9 cellular contexts compared by ENCODE assay signal in genomic region chr1:178870944-178871343, GRCh38. TPM values are rescaled to one million over a fixed set of nuclear protein-coding genes. Genes with fewer than 3 reads are reported as not detected.
A peak's percentile ranks its signal among the peaks of the same experiment; 100 is the strongest.
DNase-seq lines count a peak whose midpoint lies in the region; ATAC-seq and TF ChIP-seq lines count a peak whose summit lies in the region.
"Had no signal": no experiment of that assay in that cellular context is flagged by ENCODE, and none has a peak within 500 bp of the region (broad histone marks: within the 10 kb centered on the region; RNA-seq: fewer than 3 reads in every experiment).

A gene with protein sequence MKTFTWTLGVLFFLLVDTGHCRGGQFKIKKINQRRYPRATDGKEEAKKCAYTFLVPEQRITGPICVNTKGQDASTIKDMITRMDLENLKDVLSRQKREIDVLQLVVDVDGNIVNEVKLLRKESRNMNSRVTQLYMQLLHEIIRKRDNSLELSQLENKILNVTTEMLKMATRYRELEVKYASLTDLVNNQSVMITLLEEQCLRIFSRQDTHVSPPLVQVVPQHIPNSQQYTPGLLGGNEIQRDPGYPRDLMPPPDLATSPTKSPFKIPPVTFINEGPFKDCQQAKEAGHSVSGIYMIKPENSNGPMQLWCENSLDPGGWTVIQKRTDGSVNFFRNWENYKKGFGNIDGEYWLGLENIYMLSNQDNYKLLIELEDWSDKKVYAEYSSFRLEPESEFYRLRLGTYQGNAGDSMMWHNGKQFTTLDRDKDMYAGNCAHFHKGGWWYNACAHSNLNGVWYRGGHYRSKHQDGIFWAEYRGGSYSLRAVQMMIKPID (minus strand): TSS chr1:178871077. CDS start chr1:178865776, 5,301 bp downstream.

- H3K9me1 ChIP-seq in IMR-90 (ENCODE audit: insufficient read depth, low read length), result no peaks in the 10 kb centered on the region; the same call in 1 of the 2 replicates

- no peak for TF ChIP-seq RAD21 in IMR-90 (IDR thresholded peaks at IDR 0.05; ENCODE audit: low read length)

- H3K23ac ChIP-seq in IMR-90 (ENCODE audit: low read depth, low read length), result no peak within 1 kb of the TSS

- no peak within 1 kb of the TSS for H2AK5ac ChIP-seq in IMR-90 (ENCODE audit: low read depth, low read length)

- peak within 1 kb of the TSS; percentile 56 for H3K4me2 ChIP-seq in IMR-90 (ENCODE audit: low read depth, low read length)

- no peak within 1 kb of the TSS for H2BK20ac ChIP-seq in IMR-90 (ENCODE audit: low read depth, low read length)

- H3K36me3 ChIP-seq in IMR-90 (ENCODE audit: control insufficient read depth, insufficient read depth, low read length) (peaks cover 3% of the 10 kb centered on the region; the same call in 1 of the 2 replicates), lung (ENCODE audit: control insufficient read depth in 2 of 2, insufficient read depth in 2 of 2, low read length in 2 of 2) (no peaks in the 10 kb centered on the region), stomach (no peaks in the 10 kb centered on the region)

- H3K4me3 ChIP-seq in IMR-90 (ENCODE audit: insufficient read depth, low read depth, low read length) (no peak within 1 kb of the TSS), lung (no peak within 1 kb of the TSS), stomach (peak within 1 kb of the TSS; percentile 7 to 35 (median 26))

- CTCF ChIA-PET in IMR-90 (lab: Yijun Ruan, JAX), result no interaction called here

- H3K9me3 ChIP-seq in IMR-90 (ENCODE audit: control insufficient read depth, insufficient read depth, low read length), result no peaks in the 10 kb centered on the region
- no peaks in the 10 kb centered on the region for H3K9me3 ChIP-seq in lung (ENCODE audit: control insufficient read depth in 2 of 2, insufficient read depth in 1 of 2, low read length in 1 of 2)
- H3K9me3 ChIP-seq in stomach, result no peaks in the 10 kb centered on the region

- H2AFZ ChIP-seq in IMR-90 (replicated peaks; ENCODE audit: low read length, poor library complexity), result no peak within 1 kb of the TSS

- peaks cover 3 to 7% of the 10 kb centered on the region in 2 experiments; a peak in 2 of 4 replicates for H3K79me1 ChIP-seq in IMR-90 (ENCODE audit: low read depth in 1 of 2, low read length in 2 of 2)

- H3K4me1 ChIP-seq in IMR-90 (ENCODE audit: control insufficient read depth, insufficient read depth, low read length) (peaks cover 5% of the 10 kb centered on the region), lung (ENCODE audit: control insufficient read depth in 2 of 2, insufficient read depth in 2 of 2, low read length in 2 of 2) (peaks cover 0 to 8% of the 10 kb centered on the region in 2 donors), stomach (peaks cover 9 to 25% (median 17%) of the 10 kb centered on the region in 4 donors)

- H3K14ac ChIP-seq in IMR-90 (replicated peaks; ENCODE audit: low read depth, low read length), result no peak within 1 kb of the TSS

- POLR2A ChIA-PET in IMR-90 (lab: Charles Lee; ENCODE audit: unreplicated experiment), result no interaction called here

- dilution Hi-C loops in IMR-90 (cut with HindIII; ENCODE audit: low sequenced_read_pairs, unreplicated experiment), result no loop called here

- intact Hi-C loops in IMR-90 (cut with micrococcal nuclease) (no loop called here), stomach (cut with DNase I; ENCODE audit: low total_unique reads) (no loop called here)

- no peak within 1 kb of the TSS for H2BK120ac ChIP-seq in IMR-90 (ENCODE audit: low read depth, low read length)

- no peak within 1 kb of the TSS for H3K4ac ChIP-seq in IMR-90 (ENCODE audit: low read depth, low read length)

- H4K5ac ChIP-seq in IMR-90 (ENCODE audit: low read depth, low read length), result no peak within 1 kb of the TSS

- no peak within 1 kb of the TSS; the same call in 1 of the 2 replicates for H3K9ac ChIP-seq in IMR-90 (ENCODE audit: low read depth, low read length)

- no peak within 1 kb of the TSS for H3K18ac ChIP-seq in IMR-90 (ENCODE audit: low read depth, low read length)

- H4K8ac ChIP-seq in IMR-90 (ENCODE audit: low read depth in 2 of 2, low read length in 2 of 2), result no peak within 1 kb of the TSS

- no peak for TF ChIP-seq CTCF in IMR-90 (conservative IDR thresholded peaks at IDR 0.05; ENCODE audit: low read depth, low read length)
- no peak for TF ChIP-seq CTCF in lung (IDR thresholded peaks at IDR 0.05; ENCODE audit: control extremely low read depth, extremely low read depth)
- TF ChIP-seq CTCF in stomach (IDR thresholded peaks at IDR 0.05), result no peak

- no peaks in the 10 kb centered on the region for H4K20me1 ChIP-seq in IMR-90 (ENCODE audit: insufficient read depth, low read length)

- no peak within 1 kb of the TSS for H2BK5ac ChIP-seq in IMR-90 (ENCODE audit: low read depth, low read length, poor library complexity, severe bottlenecking)

- H3K27ac ChIP-seq in IMR-90 (ENCODE audit: insufficient read depth, low read length) (no peak within 1 kb of the TSS), lung (ENCODE audit: low read depth in 1 of 2, low read length in 1 of 2) (peak within 1 kb of the TSS; percentile 4 to 47), stomach (peak within 1 kb of the TSS in 4 of 5 donors; percentile 42 to 69 (median 60))

- WGBS in IMR-90 (ENCODE audit: extremely low coverage in 2 of 2, insufficient read length in 1 of 2), 2 experiments, result no CpG with 5 or more reads among the region's 4 CpGs
- 48 to 62% methylated on average over 4 of the region's 4 CpGs for WGBS in lung, 2 donors
- 34 to 45% (median 38%) methylated on average over 4 of the region's 4 CpGs for WGBS in stomach, 5 donors

- in situ Hi-C loops in IMR-90 (cut with MboI; ENCODE audit: low sequenced_read_pairs), result no loop called here

- DNase-seq in IMR-90, result peak; percentile 73
- DNase-seq in ecto neural progenitor cell (ENCODE audit: low spot score), result peak; percentile 42
- no peak for DNase-seq in lung (ENCODE audit: low spot score)
- DNase-seq in stomach, result no peak
- DNase-seq in activated CD8-positive, alpha-beta memory T cell treated with anti-CD3 and anti-CD28 coated beads for 24 hours, result no peak
- DNase-seq in COR-L47 (lab: John Stamatoyannopoulos, UW), result no peak
- no peak for DNase-seq in AML-193 (lab: John Stamatoyannopoulos, UW)
- DNase-seq: GDM1 had no signal

- no peaks in the 10 kb centered on the region for H3K27me3 ChIP-seq in IMR-90 (ENCODE audit: control insufficient read depth, insufficient read depth, low read length)
- H3K27me3 ChIP-seq in lung (ENCODE audit: control insufficient read depth, insufficient read depth), result no peaks in the 10 kb centered on the region
- no peaks in the 10 kb centered on the region for H3K27me3 ChIP-seq in stomach

- no peak within 1 kb of the TSS for H4K91ac ChIP-seq in IMR-90 (ENCODE audit: insufficient read depth, low read depth, low read length)

- H3K56ac ChIP-seq in IMR-90 (ENCODE audit: extremely low read depth, insufficient read depth, low read length), result no peak within 1 kb of the TSS

- H2BK15ac ChIP-seq in IMR-90 (ENCODE audit: low read depth, low read length), result no peak within 1 kb of the TSS

- no peak within 1 kb of the TSS for H2AK9ac ChIP-seq in IMR-90 (replicated peaks; ENCODE audit: low read depth, low read length, poor library complexity)

- TF ChIP-seq POLR2A in IMR-90 (IDR thresholded peaks at IDR 0.05; ENCODE audit: low read depth, low read length) (no peak), stomach (IDR thresholded peaks at IDR 0.05) (no peak)

- no TSS peak for BruUV-seq in IMR-90 (replicated peaks; lab: Mats Ljungman, UMichigan)

- no peak for TF ChIP-seq EP300 in stomach (IDR thresholded peaks at IDR 0.05)

- peak; percentile 85 for ATAC-seq in IMR-90 (ENCODE audit: low read depth)
- ATAC-seq in lung (ENCODE audit: insufficient read depth, low FRiP score), result no peak
- ATAC-seq in HG02759 (IDR thresholded peaks at IDR 0.05; ENCODE audit: unreplicated experiment), result no peak

TF ChIP-seq in IMR-90, 13 proteins besides CTCF, POLR2A, EP300 and RAD21:
- TF ChIP-seq MXI1 (IDR thresholded peaks at IDR 0.05; ENCODE audit: borderline replicate concordance, low read depth, low read length) (peak; percentile 36; the same call in 1 of the 2 replicates), BHLHE40 (IDR thresholded peaks at IDR 0.05; ENCODE audit: low read depth, low read length) (no peak), ELK1 (IDR thresholded peaks at IDR 0.05; ENCODE audit: borderline replicate concordance, low read depth, low read length) (no peak), CEBPB (IDR thresholded peaks at IDR 0.05; ENCODE audit: low read depth, low read length) (peak; percentile 52; the same call in 1 of the 2 replicates), SMC3 (IDR thresholded peaks at IDR 0.05; ENCODE audit: low read depth, low read length) (no peak), FOS (IDR thresholded peaks at IDR 0.05; ENCODE audit: low read depth, low read length) (no peak)

RNA-seq across cellular contexts. Expression of the gene that starts here (rescaled TPM):
- total RNA-seq in IMR-90 (2012; rRNA removed) (under 0.01 TPM in 1 of 2 replicates, not detected in the other), lung (10 to 100 TPM; 18.4 to 24.3 TPM), stomach (100 to 1,000 TPM in 1 of 5 donors, 10 to 100 TPM in 3, 1 to 10 TPM in 1; 5.5 to 121 (median 17.5) TPM)
- polyA plus RNA-seq in IMR-90 (2012; rRNA removed) (0.03 and 0.04 TPM in 2 replicates), lung (1 to 10 TPM; 2.6 to 9.7 TPM), stomach (10 to 100 TPM in 2 of 3 donors, 1 to 10 TPM in 1; 1.7 to 18.4 (median 10.2) TPM)
- 0.01 and 0.03 TPM in 2 replicates for polyA plus RNA-seq in IMR-90 (2012; cell fraction: cytosol; rRNA removed)
- polyA plus RNA-seq in IMR-90 (2012; cell fraction: nucleus; rRNA removed; ENCODE audit: low replicate concordance), result 0.06 TPM in 1 of 2 replicates, not detected in the other

Comparison
In these comparisons a context has a peak if more than half of its experiments do, and no peak if none do; other contexts are left out.
1. Peak in DNase-seq, ATAC-seq and H3K4me2 ChIP-seq in IMR-90; RNA of the gene not detected or under 1 TPM.
2. H3K4me3 ChIP-seq: peak in stomach (4 of 4); none in IMR-90 (single experiment) and lung (single experiment).